In the genomic region with DNA sequence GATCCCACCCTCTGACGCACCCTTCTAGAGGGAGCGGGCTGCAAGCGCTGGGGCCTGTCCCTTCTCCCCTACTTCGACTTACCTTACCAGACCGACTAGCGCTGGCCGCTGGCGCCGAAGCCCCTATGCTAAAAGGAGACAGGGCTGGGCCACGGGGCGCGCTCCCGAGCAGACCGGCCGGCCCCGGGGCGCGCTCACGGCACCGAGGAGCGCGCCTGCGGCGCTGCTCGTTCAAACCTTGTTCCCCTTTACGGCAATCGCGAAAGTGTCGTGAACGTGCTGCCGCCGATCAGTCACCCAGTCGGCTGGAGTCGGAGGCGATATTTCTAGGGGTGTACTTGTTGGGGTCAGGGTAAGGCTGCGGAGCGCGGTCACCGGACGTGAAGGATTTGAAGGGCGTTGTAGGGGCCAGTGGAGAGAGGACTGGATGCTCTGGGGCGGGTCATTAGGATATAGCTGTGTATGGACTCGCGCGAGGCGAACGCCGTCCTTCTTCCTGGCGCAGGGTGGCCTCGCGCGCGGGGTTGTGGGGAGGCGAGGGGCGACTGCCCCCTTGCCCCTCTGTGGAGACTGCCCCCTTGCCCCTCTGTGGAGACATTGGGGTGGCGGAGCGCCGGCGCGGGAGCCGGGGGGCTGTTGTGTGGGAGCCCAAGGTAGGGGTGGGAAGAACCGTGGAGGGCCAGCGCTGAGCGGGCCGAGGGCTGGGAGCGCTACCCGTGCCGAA, we compare ENCODE assay signal across 1 cellular context.
TF ChIP-seq lines count a peak whose summit lies in the region.

A gene (plus strand): TSS at position 268 of the 724 bp plus-strand sequence. CDS start 7,492 bp downstream, outside the sequence.
A gene (minus strand): TSS at position 138 of the 724 bp plus-strand sequence. CDS start 8,539 bp downstream, outside the sequence.

TF ChIP-seq in K562, 482 proteins besides CTCF, POLR2A, EP300 and RAD21 (continued from another document and continues in another):
- TF ChIP-seq, protein P1, sequence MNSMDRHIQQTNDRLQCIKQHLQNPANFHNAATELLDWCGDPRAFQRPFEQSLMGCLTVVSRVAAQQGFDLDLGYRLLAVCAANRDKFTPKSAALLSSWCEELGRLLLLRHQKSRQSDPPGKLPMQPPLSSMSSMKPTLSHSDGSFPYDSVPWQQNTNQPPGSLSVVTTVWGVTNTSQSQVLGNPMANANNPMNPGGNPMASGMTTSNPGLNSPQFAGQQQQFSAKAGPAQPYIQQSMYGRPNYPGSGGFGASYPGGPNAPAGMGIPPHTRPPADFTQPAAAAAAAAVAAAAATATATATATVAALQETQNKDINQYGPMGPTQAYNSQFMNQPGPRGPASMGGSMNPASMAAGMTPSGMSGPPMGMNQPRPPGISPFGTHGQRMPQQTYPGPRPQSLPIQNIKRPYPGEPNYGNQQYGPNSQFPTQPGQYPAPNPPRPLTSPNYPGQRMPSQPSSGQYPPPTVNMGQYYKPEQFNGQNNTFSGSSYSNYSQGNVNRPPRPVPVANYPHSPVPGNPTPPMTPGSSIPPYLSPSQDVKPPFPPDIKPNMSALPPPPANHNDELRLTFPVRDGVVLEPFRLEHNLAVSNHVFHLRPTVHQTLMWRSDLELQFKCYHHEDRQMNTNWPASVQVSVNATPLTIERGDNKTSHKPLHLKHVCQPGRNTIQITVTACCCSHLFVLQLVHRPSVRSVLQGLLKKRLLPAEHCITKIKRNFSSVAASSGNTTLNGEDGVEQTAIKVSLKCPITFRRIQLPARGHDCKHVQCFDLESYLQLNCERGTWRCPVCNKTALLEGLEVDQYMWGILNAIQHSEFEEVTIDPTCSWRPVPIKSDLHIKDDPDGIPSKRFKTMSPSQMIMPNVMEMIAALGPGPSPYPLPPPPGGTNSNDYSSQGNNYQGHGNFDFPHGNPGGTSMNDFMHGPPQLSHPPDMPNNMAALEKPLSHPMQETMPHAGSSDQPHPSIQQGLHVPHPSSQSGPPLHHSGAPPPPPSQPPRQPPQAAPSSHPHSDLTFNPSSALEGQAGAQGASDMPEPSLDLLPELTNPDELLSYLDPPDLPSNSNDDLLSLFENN (IDR thresholded peaks at IDR 0.05; ENCODE audit: low read depth in 2 of 2, low read length in 2 of 2) = 0 out of 4 replicates have a peak, but pooled peaks of 1 of the 2 experiments have one; percentile 54
- peak; percentile 45; the same call in 1 of the 2 replicates for TF ChIP-seq GABPA (tag; conservative IDR thresholded peaks at IDR 0.05; ENCODE audit: low read depth)
- no peak for TF ChIP-seq SMAD2 (IDR thresholded peaks at IDR 0.05; ENCODE audit: low read depth, low read length)
- no peak for TF ChIP-seq DNMT1 (IDR thresholded peaks at IDR 0.05)
- TF ChIP-seq KLF16 (IDR thresholded peaks at IDR 0.05) = no peak
- TF ChIP-seq SMARCE1 (IDR thresholded peaks at IDR 0.05) = peak; percentile 62; the same call in 1 of the 2 replicates
- TF ChIP-seq, protein P2, sequence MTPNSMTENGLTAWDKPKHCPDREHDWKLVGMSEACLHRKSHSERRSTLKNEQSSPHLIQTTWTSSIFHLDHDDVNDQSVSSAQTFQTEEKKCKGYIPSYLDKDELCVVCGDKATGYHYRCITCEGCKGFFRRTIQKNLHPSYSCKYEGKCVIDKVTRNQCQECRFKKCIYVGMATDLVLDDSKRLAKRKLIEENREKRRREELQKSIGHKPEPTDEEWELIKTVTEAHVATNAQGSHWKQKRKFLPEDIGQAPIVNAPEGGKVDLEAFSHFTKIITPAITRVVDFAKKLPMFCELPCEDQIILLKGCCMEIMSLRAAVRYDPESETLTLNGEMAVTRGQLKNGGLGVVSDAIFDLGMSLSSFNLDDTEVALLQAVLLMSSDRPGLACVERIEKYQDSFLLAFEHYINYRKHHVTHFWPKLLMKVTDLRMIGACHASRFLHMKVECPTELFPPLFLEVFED (CRISPR knock-in tag; conservative IDR thresholded peaks at IDR 0.05) = no peak
- no peak for TF ChIP-seq IRF2 (CRISPR knock-in tag; IDR thresholded peaks at IDR 0.05)
- TF ChIP-seq RNF2 (IDR thresholded peaks at IDR 0.05) = no peak
- TF ChIP-seq ZBTB1 (CRISPR knock-in tag; IDR thresholded peaks at IDR 0.05; ENCODE audit: borderline replicate concordance, low read depth) = no peak; the same call in 1 of the 2 replicates
- TF ChIP-seq TGIF2 (CRISPR knock-in tag; IDR thresholded peaks at IDR 0.05) = no peak
- TF ChIP-seq, protein P3, sequence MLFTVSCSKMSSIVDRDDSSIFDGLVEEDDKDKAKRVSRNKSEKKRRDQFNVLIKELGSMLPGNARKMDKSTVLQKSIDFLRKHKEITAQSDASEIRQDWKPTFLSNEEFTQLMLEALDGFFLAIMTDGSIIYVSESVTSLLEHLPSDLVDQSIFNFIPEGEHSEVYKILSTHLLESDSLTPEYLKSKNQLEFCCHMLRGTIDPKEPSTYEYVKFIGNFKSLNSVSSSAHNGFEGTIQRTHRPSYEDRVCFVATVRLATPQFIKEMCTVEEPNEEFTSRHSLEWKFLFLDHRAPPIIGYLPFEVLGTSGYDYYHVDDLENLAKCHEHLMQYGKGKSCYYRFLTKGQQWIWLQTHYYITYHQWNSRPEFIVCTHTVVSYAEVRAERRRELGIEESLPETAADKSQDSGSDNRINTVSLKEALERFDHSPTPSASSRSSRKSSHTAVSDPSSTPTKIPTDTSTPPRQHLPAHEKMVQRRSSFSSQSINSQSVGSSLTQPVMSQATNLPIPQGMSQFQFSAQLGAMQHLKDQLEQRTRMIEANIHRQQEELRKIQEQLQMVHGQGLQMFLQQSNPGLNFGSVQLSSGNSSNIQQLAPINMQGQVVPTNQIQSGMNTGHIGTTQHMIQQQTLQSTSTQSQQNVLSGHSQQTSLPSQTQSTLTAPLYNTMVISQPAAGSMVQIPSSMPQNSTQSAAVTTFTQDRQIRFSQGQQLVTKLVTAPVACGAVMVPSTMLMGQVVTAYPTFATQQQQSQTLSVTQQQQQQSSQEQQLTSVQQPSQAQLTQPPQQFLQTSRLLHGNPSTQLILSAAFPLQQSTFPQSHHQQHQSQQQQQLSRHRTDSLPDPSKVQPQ (CRISPR knock-in tag; IDR thresholded peaks at IDR 0.05; ENCODE audit: borderline replicate concordance) = no peak
- TF ChIP-seq XRCC5 (IDR thresholded peaks at IDR 0.05; ENCODE audit: low read depth, low read length) = 0 out of 2 replicates have a peak, but pooled peaks have one; percentile 59
- TF ChIP-seq, protein P4, sequence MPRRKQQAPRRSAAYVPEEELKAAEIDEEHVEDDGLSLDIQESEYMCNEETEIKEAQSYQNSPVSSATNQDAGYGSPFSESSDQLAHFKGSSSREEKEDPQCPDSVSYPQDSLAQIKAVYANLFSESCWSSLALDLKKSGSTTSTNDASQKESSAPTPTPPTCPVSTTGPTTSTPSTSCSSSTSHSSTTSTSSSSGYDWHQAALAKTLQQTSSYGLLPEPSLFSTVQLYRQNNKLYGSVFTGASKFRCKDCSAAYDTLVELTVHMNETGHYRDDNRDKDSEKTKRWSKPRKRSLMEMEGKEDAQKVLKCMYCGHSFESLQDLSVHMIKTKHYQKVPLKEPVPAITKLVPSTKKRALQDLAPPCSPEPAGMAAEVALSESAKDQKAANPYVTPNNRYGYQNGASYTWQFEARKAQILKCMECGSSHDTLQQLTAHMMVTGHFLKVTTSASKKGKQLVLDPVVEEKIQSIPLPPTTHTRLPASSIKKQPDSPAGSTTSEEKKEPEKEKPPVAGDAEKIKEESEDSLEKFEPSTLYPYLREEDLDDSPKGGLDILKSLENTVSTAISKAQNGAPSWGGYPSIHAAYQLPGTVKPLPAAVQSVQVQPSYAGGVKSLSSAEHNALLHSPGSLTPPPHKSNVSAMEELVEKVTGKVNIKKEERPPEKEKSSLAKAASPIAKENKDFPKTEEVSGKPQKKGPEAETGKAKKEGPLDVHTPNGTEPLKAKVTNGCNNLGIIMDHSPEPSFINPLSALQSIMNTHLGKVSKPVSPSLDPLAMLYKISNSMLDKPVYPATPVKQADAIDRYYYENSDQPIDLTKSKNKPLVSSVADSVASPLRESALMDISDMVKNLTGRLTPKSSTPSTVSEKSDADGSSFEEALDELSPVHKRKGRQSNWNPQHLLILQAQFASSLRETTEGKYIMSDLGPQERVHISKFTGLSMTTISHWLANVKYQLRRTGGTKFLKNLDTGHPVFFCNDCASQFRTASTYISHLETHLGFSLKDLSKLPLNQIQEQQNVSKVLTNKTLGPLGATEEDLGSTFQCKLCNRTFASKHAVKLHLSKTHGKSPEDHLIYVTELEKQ (CRISPR knock-in tag; IDR thresholded peaks at IDR 0.05) = no peak
- TF ChIP-seq POLR3G (IDR thresholded peaks at IDR 0.05; ENCODE audit: extremely low read depth, insufficient read length, insufficient replicate concordance) = no peak
- 0 out of 2 replicates have a peak, but pooled peaks have one; percentile 47 for TF ChIP-seq TARDBP (IDR thresholded peaks at IDR 0.05)
- TF ChIP-seq NONO (IDR thresholded peaks at IDR 0.05; ENCODE audit: low read depth in 2 of 2, low read length in 1 of 2) = 0 out of 4 replicates have a peak, but pooled peaks of 1 of the 2 experiments have one; percentile 19
- no peak for TF ChIP-seq HNRNPH1 (optimal IDR thresholded peaks at IDR 0.05; ENCODE audit: low read depth, low read length)
- TF ChIP-seq NCOA1 (IDR thresholded peaks at IDR 0.05; ENCODE audit: low read depth) = no peak
- TF ChIP-seq MIER1 (IDR thresholded peaks at IDR 0.05; ENCODE audit: low read depth) = no peak
- TF ChIP-seq SMARCB1 (IDR thresholded peaks at IDR 0.05; ENCODE audit: insufficient read length, low read depth) = no peak
- no peak for TF ChIP-seq TCFL5 (CRISPR knock-in tag; conservative IDR thresholded peaks at IDR 0.05)
- peak; percentile 41; the same call in 1 of the 2 replicates for TF ChIP-seq ARID1B (IDR thresholded peaks at IDR 0.05)
- peak; percentile 90; the same call in 1 of the 2 replicates for TF ChIP-seq LARP7 (IDR thresholded peaks at IDR 0.05)
- TF ChIP-seq, protein P5, sequence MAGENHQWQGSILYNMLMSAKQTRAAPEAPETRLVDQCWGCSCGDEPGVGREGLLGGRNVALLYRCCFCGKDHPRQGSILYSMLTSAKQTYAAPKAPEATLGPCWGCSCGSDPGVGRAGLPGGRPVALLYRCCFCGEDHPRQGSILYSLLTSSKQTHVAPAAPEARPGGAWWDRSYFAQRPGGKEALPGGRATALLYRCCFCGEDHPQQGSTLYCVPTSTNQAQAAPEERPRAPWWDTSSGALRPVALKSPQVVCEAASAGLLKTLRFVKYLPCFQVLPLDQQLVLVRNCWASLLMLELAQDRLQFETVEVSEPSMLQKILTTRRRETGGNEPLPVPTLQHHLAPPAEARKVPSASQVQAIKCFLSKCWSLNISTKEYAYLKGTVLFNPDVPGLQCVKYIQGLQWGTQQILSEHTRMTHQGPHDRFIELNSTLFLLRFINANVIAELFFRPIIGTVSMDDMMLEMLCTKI (IDR thresholded peaks at IDR 0.05; ENCODE audit: partially characterized antibody) = no peak
- TF ChIP-seq, protein P6, sequence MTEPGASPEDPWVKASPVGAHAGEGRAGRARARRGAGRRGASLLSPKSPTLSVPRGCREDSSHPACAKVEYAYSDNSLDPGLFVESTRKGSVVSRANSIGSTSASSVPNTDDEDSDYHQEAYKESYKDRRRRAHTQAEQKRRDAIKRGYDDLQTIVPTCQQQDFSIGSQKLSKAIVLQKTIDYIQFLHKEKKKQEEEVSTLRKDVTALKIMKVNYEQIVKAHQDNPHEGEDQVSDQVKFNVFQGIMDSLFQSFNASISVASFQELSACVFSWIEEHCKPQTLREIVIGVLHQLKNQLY (CRISPR knock-in tag; conservative IDR thresholded peaks at IDR 0.05) = 0 out of 4 replicates have a peak, but pooled peaks of 1 of the 2 experiments have one; percentile 5
- TF ChIP-seq, protein P7, sequence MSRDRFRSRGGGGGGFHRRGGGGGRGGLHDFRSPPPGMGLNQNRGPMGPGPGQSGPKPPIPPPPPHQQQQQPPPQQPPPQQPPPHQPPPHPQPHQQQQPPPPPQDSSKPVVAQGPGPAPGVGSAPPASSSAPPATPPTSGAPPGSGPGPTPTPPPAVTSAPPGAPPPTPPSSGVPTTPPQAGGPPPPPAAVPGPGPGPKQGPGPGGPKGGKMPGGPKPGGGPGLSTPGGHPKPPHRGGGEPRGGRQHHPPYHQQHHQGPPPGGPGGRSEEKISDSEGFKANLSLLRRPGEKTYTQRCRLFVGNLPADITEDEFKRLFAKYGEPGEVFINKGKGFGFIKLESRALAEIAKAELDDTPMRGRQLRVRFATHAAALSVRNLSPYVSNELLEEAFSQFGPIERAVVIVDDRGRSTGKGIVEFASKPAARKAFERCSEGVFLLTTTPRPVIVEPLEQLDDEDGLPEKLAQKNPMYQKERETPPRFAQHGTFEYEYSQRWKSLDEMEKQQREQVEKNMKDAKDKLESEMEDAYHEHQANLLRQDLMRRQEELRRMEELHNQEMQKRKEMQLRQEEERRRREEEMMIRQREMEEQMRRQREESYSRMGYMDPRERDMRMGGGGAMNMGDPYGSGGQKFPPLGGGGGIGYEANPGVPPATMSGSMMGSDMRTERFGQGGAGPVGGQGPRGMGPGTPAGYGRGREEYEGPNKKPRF (IDR thresholded peaks at IDR 0.05; ENCODE audit: low read depth, low read length) = no peak
- no peak for TF ChIP-seq EHMT2 (IDR thresholded peaks at IDR 0.05)
- TF ChIP-seq ELF4 (CRISPR knock-in tag; IDR thresholded peaks at IDR 0.05) = peak; percentile 22
- TF ChIP-seq, protein P8, sequence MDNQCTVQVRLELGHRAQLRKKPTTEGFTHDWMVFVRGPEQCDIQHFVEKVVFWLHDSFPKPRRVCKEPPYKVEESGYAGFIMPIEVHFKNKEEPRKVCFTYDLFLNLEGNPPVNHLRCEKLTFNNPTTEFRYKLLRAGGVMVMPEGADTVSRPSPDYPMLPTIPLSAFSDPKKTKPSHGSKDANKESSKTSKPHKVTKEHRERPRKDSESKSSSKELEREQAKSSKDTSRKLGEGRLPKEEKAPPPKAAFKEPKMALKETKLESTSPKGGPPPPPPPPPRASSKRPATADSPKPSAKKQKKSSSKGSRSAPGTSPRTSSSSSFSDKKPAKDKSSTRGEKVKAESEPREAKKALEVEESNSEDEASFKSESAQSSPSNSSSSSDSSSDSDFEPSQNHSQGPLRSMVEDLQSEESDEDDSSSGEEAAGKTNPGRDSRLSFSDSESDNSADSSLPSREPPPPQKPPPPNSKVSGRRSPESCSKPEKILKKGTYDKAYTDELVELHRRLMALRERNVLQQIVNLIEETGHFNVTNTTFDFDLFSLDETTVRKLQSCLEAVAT (IDR thresholded peaks at IDR 0.05) = peak in 1 of 2 experiments; percentile 69
- peak; percentile 73; the same call in 1 of the 2 replicates for TF ChIP-seq ESRRA (IDR thresholded peaks at IDR 0.05; ENCODE audit: borderline replicate concordance, low read depth)
- no peak for TF ChIP-seq BRF1 (IDR thresholded peaks at IDR 0.05; ENCODE audit: borderline replicate concordance, extremely low read depth, insufficient read length)
- TF ChIP-seq SAFB2 (IDR thresholded peaks at IDR 0.05; ENCODE audit: borderline replicate concordance, low read depth, low read length, severe bottlenecking) = no peak
- no peak for TF ChIP-seq SNIP1 (IDR thresholded peaks at IDR 0.05; ENCODE audit: low read depth)
- no peak for TF ChIP-seq ATF1 (CRISPR knock-in tag; IDR thresholded peaks at IDR 0.05)
- peak; percentile 47; the same call in 1 of the 2 replicates for TF ChIP-seq ATF1 (tag; IDR thresholded peaks at IDR 0.05)
- TF ChIP-seq ZNF583 (CRISPR knock-in tag; IDR thresholded peaks at IDR 0.05) = no peak; the same call in none of the 2 replicates
- no peak for TF ChIP-seq STAG1 (CRISPR knock-in tag; IDR thresholded peaks at IDR 0.05; ENCODE audit: borderline replicate concordance)
- no peak for TF ChIP-seq ETV6 (IDR thresholded peaks at IDR 0.05; ENCODE audit: borderline replicate concordance in 1 of 2, low read depth in 2 of 2, low read length in 1 of 2)
- no peak for TF ChIP-seq ETV6 (CRISPR knock-in tag; IDR thresholded peaks at IDR 0.05; ENCODE audit: borderline replicate concordance)
- TF ChIP-seq MEF2A (IDR thresholded peaks at IDR 0.05; ENCODE audit: control insufficient read depth, low read depth, low read length) = no peak
- TF ChIP-seq RBM34 (IDR thresholded peaks at IDR 0.05; ENCODE audit: borderline replicate concordance, insufficient read depth, low read length) = no peak
- TF ChIP-seq FOXK1 (CRISPR knock-in tag; IDR thresholded peaks at IDR 0.05; ENCODE audit: borderline replicate concordance) = no peak
- no peak for TF ChIP-seq NFIX (CRISPR knock-in tag; IDR thresholded peaks at IDR 0.05; ENCODE audit: low read depth)
- no peak for TF ChIP-seq POLR3A (IDR thresholded peaks at IDR 0.05; ENCODE audit: borderline replicate concordance, extremely low read depth, insufficient read depth, insufficient read length)
